ENCODE assay signal across 10 cellular contexts in genomic region chr20:20130399-20130798, GRCh38.
DNase-seq lines count a peak whose midpoint lies in the region; ATAC-seq and TF ChIP-seq lines count a peak whose summit lies in the region.
"Had no signal": no experiment of that assay in that cellular context is flagged by ENCODE, and none has a peak within 500 bp of the region (broad histone marks: within the 10 kb centered on the region; RNA-seq: fewer than 3 reads in every experiment).

No MANE protein-coding gene starts in this region.

- H3K27ac ChIP-seq in A673 (ENCODE audit: low read depth, low read length, poor library complexity, severe bottlenecking) (no peak overlapping the region), H9 (ENCODE audit: insufficient read length, low read depth, low read length) (no peak overlapping the region), osteoblast (ENCODE audit: low read depth, low read length) (no peak overlapping the region)

- H3K27me3 ChIP-seq in A673 (replicated peaks; ENCODE audit: insufficient read depth, low read depth, low read length, poor library complexity) = no peaks in the 10 kb centered on the region
- no peaks in the 10 kb centered on the region for H3K27me3 ChIP-seq in H9 (ENCODE audit: insufficient read depth, low read length)
- H3K27me3 ChIP-seq in osteoblast (ENCODE audit: insufficient read depth, low read length) = no peaks in the 10 kb centered on the region

- no peak overlapping the region for H2BK120ac ChIP-seq in H9 (ENCODE audit: low read depth, low read length, poor library complexity, severe bottlenecking)

- H3K36me3 ChIP-seq in A673 (ENCODE audit: insufficient read depth, low read length, poor library complexity, severe bottlenecking) = no peaks in the 10 kb centered on the region
- H3K36me3 ChIP-seq in osteoblast (ENCODE audit: insufficient read depth, low read length) = no peaks in the 10 kb centered on the region

- CTCF ChIA-PET in A673 (lab: Charles Lee) = interaction anchor here (0.7 kb wide), 1 partner anchor 952 kb away, joined by 3 read pairs; no protein-coding TSS in a partner anchor

- H3K9me3 ChIP-seq in A673 (ENCODE audit: low read depth, low read length, poor library complexity, severe bottlenecking) = peaks cover 8% of the 10 kb centered on the region
- H3K9me3 ChIP-seq in H9 (ENCODE audit: control insufficient read depth, low read depth, low read length) = peaks cover 5% of the 10 kb centered on the region
- peaks cover 2% of the 10 kb centered on the region for H3K9me3 ChIP-seq in osteoblast (ENCODE audit: low read depth, low read length)

- no peak overlapping the region for H2BK12ac ChIP-seq in H9 (ENCODE audit: insufficient read length, low read depth, low read length)

- no peak overlapping the region for H3K9ac ChIP-seq in H9 (ENCODE audit: extremely low read depth, insufficient read length, low read length)

- H4K5ac ChIP-seq in H9 (ENCODE audit: insufficient read length, low read depth, low read length) = no peak overlapping the region

- ATAC-seq in HG03439 (IDR thresholded peaks at IDR 0.05; ENCODE audit: unreplicated experiment) (no peak), HG03457 (IDR thresholded peaks at IDR 0.05; ENCODE audit: unreplicated experiment) (no peak)

- no peaks in the 10 kb centered on the region for H3K23me2 ChIP-seq in H9 (ENCODE audit: insufficient read length, low read depth, low read length, poor library complexity, severe bottlenecking)

- no peak overlapping the region for H4K91ac ChIP-seq in H9 (ENCODE audit: insufficient read length, low read depth, low read length)

- no peak overlapping the region for H3K27ac Mint-ChIP-seq in H9
- H3K27ac Mint-ChIP-seq: activated naive CD8-positive, alpha-beta T cell treated with anti-CD3 and anti-CD28 coated beads, Interleukin-2, amount 10 ng/mL, durations not matched to agents 7 days and 5 days; CD4-positive, alpha-beta T cell had no signal

- H2AFZ ChIP-seq in H9 (ENCODE audit: low read length) = no peak overlapping the region
- no peak overlapping the region for H2AFZ ChIP-seq in osteoblast (ENCODE audit: low read length)

- no peak overlapping the region for H3T11ph ChIP-seq in H9 (ENCODE audit: low read length)

- no peak overlapping the region for H3K4me3 Mint-ChIP-seq in H9
- H3K4me3 Mint-ChIP-seq: activated naive CD8-positive, alpha-beta T cell treated with anti-CD3 and anti-CD28 coated beads, Interleukin-2, amount 10 ng/mL, durations not matched to agents 7 days and 5 days; CD4-positive, alpha-beta T cell had no signal

- no peak overlapping the region for H3K14ac ChIP-seq in H9 (ENCODE audit: insufficient read depth, low read length)

- no peak overlapping the region for H3K23ac ChIP-seq in H9 (ENCODE audit: insufficient read length, low read depth, low read length)

- peaks cover 6 to 32% (median 14%) of the 10 kb centered on the region in 3 experiments for H3K36me3 Mint-ChIP-seq in H9 (ENCODE audit: insufficient read depth in 1 of 3, low read depth in 3 of 3)
- H3K36me3 Mint-ChIP-seq: activated naive CD8-positive, alpha-beta T cell treated with anti-CD3 and anti-CD28 coated beads, Interleukin-2, amount 10 ng/mL, durations not matched to agents 7 days and 5 days had no signal

- H4K8ac ChIP-seq in H9 (replicated peaks; ENCODE audit: insufficient read length, low read depth, low read length) = no peak overlapping the region

- H3K56ac ChIP-seq in H9 (ENCODE audit: insufficient read length, low read depth, low read length) = no peak overlapping the region

- H4K20me1 ChIP-seq in H9 (ENCODE audit: control insufficient read depth, insufficient read depth, insufficient read length) = no peaks in the 10 kb centered on the region
- H4K20me1 ChIP-seq in osteoblast (ENCODE audit: insufficient read depth, low read length) = no peaks in the 10 kb centered on the region

- peak; percentile 52 for DNase-seq in A673 (ENCODE audit: low spot score)
- no peak for DNase-seq in H9
- peak; percentile 33 for DNase-seq in NCI-H2196 (lab: John Stamatoyannopoulos, UW; ENCODE audit: unreplicated experiment)
- DNase-seq in choroid plexus epithelial cell (ENCODE audit: low read depth) = peak; percentile 10
- no peak for DNase-seq in NCI-H1436 (lab: John Stamatoyannopoulos, UW)
- no peak for DNase-seq in osteoblast (ENCODE audit: insufficient read length, low spot score, missing footprints)
- DNase-seq: activated naive CD8-positive, alpha-beta T cell treated with anti-CD3 and anti-CD28 coated beads, Interleukin-2, amount 10 ng/mL, durations not matched to agents 7 days and 5 days; CD4-positive, alpha-beta T cell had no signal

- no peaks in the 10 kb centered on the region for H3K4me1 Mint-ChIP-seq in H9
- H3K4me1 Mint-ChIP-seq: activated naive CD8-positive, alpha-beta T cell treated with anti-CD3 and anti-CD28 coated beads, Interleukin-2, amount 10 ng/mL, durations not matched to agents 7 days and 5 days had no signal

- BruUV-seq in A673 (replicated peaks; lab: Mats Ljungman, UMichigan) = no TSS peak

- H3K9me3 Mint-ChIP-seq in H9 = peaks cover 41 to 47% of the 10 kb centered on the region in 2 experiments

- peaks cover 2% of the 10 kb centered on the region for H3K27me3 Mint-ChIP-seq in H9 (ENCODE audit: low read depth)

- TF ChIP-seq CTCF in A673 (conservative IDR thresholded peaks at IDR 0.05; ENCODE audit: low read depth, low read length) = peak; percentile 50
- peak; percentile 80 for TF ChIP-seq CTCF in H9 (conservative IDR thresholded peaks at IDR 0.05)
- TF ChIP-seq CTCF in choroid plexus epithelial cell (conservative IDR thresholded peaks at IDR 0.05; ENCODE audit: low read depth, low read length) = peak; percentile 33
- TF ChIP-seq CTCF in osteoblast (IDR thresholded peaks at IDR 0.05; ENCODE audit: extremely low read depth, low read depth, low read length) = no peak

- no peak overlapping the region for H3K4ac ChIP-seq in H9 (ENCODE audit: low read depth, low read length)

- intact Hi-C loops in A673 (cut with micrococcal nuclease; ENCODE audit: unreplicated experiment) = no loop called here

- no peak overlapping the region for H2BK5ac ChIP-seq in H9 (ENCODE audit: insufficient read length, low read length)

- H2BK15ac ChIP-seq in H9 (ENCODE audit: low read depth, low read length) = no peak overlapping the region

- H3K79me2 ChIP-seq in H9 (ENCODE audit: insufficient read depth, low read length) (no peaks in the 10 kb centered on the region), osteoblast (ENCODE audit: insufficient read depth, low read length) (no peaks in the 10 kb centered on the region)

- POLR2A ChIA-PET in A673 (lab: Charles Lee; ENCODE audit: low non-redundant PET) = interaction anchor here (0.7 kb wide), 1 partner anchor 373 kb away, joined by 7 read pairs; no protein-coding TSS in a partner anchor

- no peaks in the 10 kb centered on the region for H3K79me1 ChIP-seq in H9 (ENCODE audit: insufficient read depth, low read depth, low read length, poor library complexity, severe bottlenecking)

- no peak overlapping the region for H3K4me3 ChIP-seq in A673 (ENCODE audit: low read depth, low read length, poor library complexity, severe bottlenecking)
- H3K4me3 ChIP-seq in choroid plexus epithelial cell (ENCODE audit: low read depth, low read length) = no peak overlapping the region
- no peak overlapping the region for H3K4me3 ChIP-seq in osteoblast (ENCODE audit: insufficient read depth, low read length)

- H2BK20ac ChIP-seq in H9 (ENCODE audit: low read depth, low read length, poor library complexity, severe bottlenecking) = no peak overlapping the region

- H2AK5ac ChIP-seq in H9 (ENCODE audit: insufficient read length, low read length) = no peak overlapping the region

- H3K4me2 ChIP-seq in H9 (ENCODE audit: insufficient read depth, insufficient read length, low read length) (no peak overlapping the region), osteoblast (ENCODE audit: insufficient read depth, low read length) (no peak overlapping the region)

- no peak overlapping the region for H3K18ac ChIP-seq in H9 (ENCODE audit: insufficient read length, low read depth, low read length)

- H3K4me1 ChIP-seq in A673 (ENCODE audit: insufficient read depth, low read length, poor library complexity, severe bottlenecking) (no peaks in the 10 kb centered on the region), H9 (ENCODE audit: insufficient read depth, low read length) (no peaks in the 10 kb centered on the region), osteoblast (ENCODE audit: insufficient read depth, low read length) (no peaks in the 10 kb centered on the region)

Comparison
In these comparisons a context has a peak if more than half of its experiments do, and no peak if none do; other contexts are left out.
1. DNase-seq: peak in A673 (single experiment), NCI-H2196 (single experiment) and choroid plexus epithelial cell (single experiment); none in H9 (single experiment), NCI-H1436 (single experiment) and osteoblast (single experiment).